Comparison of ENCODE assay signal across 1 cellular context in the genomic region with DNA sequence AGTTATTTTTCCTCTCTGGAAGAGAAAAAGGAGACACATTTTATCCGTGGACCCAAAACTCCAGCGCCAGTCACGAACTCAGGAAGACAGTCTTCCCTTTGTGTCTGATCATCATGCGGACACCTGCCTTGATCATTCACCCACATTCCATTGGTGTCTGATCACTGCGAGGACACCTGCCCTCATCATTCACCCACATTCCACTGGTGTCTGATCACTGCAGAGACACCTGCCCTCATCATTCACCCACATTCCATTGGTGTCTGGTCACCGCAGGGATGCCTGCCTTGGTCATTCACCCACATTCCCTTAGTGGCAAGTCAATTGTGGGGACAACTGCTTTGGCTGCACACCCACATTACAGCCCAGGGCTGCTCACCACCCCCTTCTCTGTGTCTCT.
TF ChIP-seq lines count a peak whose summit lies in the region.

No MANE protein-coding gene starts in this region.

TF ChIP-seq in GM23338, 12 proteins besides CTCF, POLR2A, EP300 and RAD21 (continued from another document):
- TF ChIP-seq, protein P1, sequence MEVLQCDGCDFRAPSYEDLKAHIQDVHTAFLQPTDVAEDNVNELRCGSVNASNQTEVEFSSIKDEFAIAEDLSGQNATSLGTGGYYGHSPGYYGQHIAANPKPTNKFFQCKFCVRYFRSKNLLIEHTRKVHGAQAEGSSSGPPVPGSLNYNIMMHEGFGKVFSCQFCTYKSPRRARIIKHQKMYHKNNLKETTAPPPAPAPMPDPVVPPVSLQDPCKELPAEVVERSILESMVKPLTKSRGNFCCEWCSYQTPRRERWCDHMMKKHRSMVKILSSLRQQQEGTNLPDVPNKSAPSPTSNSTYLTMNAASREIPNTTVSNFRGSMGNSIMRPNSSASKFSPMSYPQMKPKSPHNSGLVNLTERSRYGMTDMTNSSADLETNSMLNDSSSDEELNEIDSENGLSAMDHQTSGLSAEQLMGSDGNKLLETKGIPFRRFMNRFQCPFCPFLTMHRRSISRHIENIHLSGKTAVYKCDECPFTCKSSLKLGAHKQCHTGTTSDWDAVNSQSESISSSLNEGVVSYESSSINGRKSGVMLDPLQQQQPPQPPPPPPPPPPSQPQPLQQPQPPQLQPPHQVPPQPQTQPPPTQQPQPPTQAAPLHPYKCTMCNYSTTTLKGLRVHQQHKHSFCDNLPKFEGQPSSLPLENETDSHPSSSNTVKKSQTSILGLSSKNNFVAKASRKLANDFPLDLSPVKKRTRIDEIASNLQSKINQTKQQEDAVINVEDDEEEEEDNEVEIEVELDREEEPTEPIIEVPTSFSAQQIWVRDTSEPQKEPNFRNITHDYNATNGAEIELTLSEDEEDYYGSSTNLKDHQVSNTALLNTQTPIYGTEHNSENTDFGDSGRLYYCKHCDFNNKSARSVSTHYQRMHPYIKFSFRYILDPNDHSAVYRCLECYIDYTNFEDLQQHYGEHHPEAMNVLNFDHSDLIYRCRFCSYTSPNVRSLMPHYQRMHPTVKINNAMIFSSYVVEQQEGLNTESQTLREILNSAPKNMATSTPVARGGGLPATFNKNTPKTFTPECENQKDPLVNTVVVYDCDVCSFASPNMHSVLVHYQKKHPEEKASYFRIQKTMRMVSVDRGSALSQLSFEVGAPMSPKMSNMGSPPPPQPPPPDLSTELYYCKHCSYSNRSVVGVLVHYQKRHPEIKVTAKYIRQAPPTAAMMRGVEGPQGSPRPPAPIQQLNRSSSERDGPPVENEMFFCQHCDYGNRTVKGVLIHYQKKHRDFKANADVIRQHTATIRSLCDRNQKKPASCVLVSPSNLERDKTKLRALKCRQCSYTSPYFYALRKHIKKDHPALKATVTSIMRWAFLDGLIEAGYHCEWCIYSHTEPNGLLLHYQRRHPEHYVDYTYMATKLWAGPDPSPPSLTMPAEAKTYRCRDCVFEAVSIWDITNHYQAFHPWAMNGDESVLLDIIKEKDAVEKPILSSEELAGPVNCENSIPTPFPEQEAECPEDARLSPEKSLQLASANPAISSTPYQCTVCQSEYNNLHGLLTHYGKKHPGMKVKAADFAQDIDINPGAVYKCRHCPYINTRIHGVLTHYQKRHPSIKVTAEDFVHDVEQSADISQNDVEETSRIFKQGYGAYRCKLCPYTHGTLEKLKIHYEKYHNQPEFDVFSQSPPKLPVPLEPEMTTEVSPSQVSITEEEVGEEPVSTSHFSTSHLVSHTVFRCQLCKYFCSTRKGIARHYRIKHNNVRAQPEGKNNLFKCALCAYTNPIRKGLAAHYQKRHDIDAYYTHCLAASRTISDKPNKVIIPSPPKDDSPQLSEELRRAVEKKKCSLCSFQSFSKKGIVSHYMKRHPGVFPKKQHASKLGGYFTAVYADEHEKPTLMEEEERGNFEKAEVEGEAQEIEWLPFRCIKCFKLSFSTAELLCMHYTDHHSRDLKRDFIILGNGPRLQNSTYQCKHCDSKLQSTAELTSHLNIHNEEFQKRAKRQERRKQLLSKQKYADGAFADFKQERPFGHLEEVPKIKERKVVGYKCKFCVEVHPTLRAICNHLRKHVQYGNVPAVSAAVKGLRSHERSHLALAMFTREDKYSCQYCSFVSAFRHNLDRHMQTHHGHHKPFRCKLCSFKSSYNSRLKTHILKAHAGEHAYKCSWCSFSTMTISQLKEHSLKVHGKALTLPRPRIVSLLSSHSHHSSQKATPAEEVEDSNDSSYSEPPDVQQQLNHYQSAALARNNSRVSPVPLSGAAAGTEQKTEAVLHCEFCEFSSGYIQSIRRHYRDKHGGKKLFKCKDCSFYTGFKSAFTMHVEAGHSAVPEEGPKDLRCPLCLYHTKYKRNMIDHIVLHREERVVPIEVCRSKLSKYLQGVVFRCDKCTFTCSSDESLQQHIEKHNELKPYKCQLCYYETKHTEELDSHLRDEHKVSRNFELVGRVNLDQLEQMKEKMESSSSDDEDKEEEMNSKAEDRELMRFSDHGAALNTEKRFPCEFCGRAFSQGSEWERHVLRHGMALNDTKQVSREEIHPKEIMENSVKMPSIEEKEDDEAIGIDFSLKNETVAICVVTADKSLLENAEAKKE (CRISPR knock-in tag; IDR thresholded peaks at IDR 0.05) = no peak
- TF ChIP-seq POLR2AphosphoS5 (IDR thresholded peaks at IDR 0.05; ENCODE audit: low read depth) (no peak), ZNF114 (CRISPR knock-in tag; IDR thresholded peaks at IDR 0.05) (no peak), NANOG (IDR thresholded peaks at IDR 0.05; ENCODE audit: borderline replicate concordance) (no peak), EZH2phosphoT487 (IDR thresholded peaks at IDR 0.05; ENCODE audit: unreplicated experiment) (no peak), CREB1 (CRISPR knock-in tag; IDR thresholded peaks at IDR 0.05; ENCODE audit: low read depth) (no peak)
- TF ChIP-seq, protein P2, sequence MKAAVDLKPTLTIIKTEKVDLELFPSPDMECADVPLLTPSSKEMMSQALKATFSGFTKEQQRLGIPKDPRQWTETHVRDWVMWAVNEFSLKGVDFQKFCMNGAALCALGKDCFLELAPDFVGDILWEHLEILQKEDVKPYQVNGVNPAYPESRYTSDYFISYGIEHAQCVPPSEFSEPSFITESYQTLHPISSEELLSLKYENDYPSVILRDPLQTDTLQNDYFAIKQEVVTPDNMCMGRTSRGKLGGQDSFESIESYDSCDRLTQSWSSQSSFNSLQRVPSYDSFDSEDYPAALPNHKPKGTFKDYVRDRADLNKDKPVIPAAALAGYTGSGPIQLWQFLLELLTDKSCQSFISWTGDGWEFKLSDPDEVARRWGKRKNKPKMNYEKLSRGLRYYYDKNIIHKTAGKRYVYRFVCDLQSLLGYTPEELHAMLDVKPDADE (IDR thresholded peaks at IDR 0.05) = no peak
